8 cellular contexts compared by ENCODE assay signal in genomic region chr1:92484472-92485373, GRCh38.
DNase-seq lines count a peak whose midpoint lies in the region; ATAC-seq and TF ChIP-seq lines count a peak whose summit lies in the region.

No MANE protein-coding gene starts in this region.

- peaks cover 28% of the 10 kb centered on the region for H3K36me3 Mint-ChIP-seq in dendritic cell treated with granulocyte-macrophage colony-stimulating factor and Interleukin-4, amounts not matched to agents 40 ng/mL and 50 ng/mL, for 4 days (ENCODE audit: low read depth)

- peak; percentile 39 for ATAC-seq in stimulated activated naive CD8-positive, alpha-beta T cell treated with anti-CD3 and anti-CD28 coated beads, Interleukin-15, amount 100 ng/mL, for 72 hours

- in situ Hi-C loops in HAP-1 (cut with MboI; ENCODE audit: low sequenced_read_pairs) = no loop called here

- peaks cover 35% of the 10 kb centered on the region for H3K4me1 Mint-ChIP-seq in dendritic cell treated with granulocyte-macrophage colony-stimulating factor and Interleukin-4, amounts not matched to agents 40 ng/mL and 50 ng/mL, for 4 days (ENCODE audit: low read depth)
- peaks cover 44% of the 10 kb centered on the region for H3K4me1 Mint-ChIP-seq in stimulated activated naive CD8-positive, alpha-beta T cell treated with anti-CD3 and anti-CD28 coated beads, Interleukin-15, amount 100 ng/mL, for 72 hours

- intact Hi-C loops in dendritic cell treated with granulocyte-macrophage colony-stimulating factor and Interleukin-4, amounts not matched to agents 40 ng/mL and 50 ng/mL, for 4 days (cut with micrococcal nuclease) = loop anchor here (10.0 kb wide), 1 partner anchor 170 kb away; no protein-coding TSS in a partner anchor

- peak overlapping the region; percentile 82 for H3K27ac Mint-ChIP-seq in dendritic cell treated with granulocyte-macrophage colony-stimulating factor and Interleukin-4, amounts not matched to agents 40 ng/mL and 50 ng/mL, for 4 days
- peak overlapping the region; percentile 94 to 98 for H3K27ac Mint-ChIP-seq in stimulated activated naive CD8-positive, alpha-beta T cell treated with anti-CD3 and anti-CD28 coated beads, Interleukin-15, amount 100 ng/mL, for 72 hours

- peaks cover 48% of the 10 kb centered on the region for H3K27me3 Mint-ChIP-seq in dendritic cell treated with granulocyte-macrophage colony-stimulating factor and Interleukin-4, amounts not matched to agents 40 ng/mL and 50 ng/mL, for 4 days
- H3K27me3 Mint-ChIP-seq in stimulated activated naive CD8-positive, alpha-beta T cell treated with anti-CD3 and anti-CD28 coated beads, Interleukin-15, amount 100 ng/mL, for 72 hours = no peaks in the 10 kb centered on the region

- H3K4me1 ChIP-seq in HAP-1 (peaks cover 13% of the 10 kb centered on the region), muscle layer of duodenum (ENCODE audit: control insufficient read depth in 1 of 2, insufficient read depth in 2 of 2, low read length in 2 of 2) (peaks cover 6 to 65% of the 10 kb centered on the region in 2 donors)

- peak in 1 of 2 experiments; percentile 69 for DNase-seq in HAP-1 (ENCODE audit: low spot score in 2 of 2)
- peak; percentile 80 for DNase-seq in NAMALWA (ENCODE audit: low spot score)
- DNase-seq in activated CD4-positive, alpha-beta T cell treated with anti-CD3 and anti-CD28 coated beads for 1 hour = peak; percentile 40
- DNase-seq in stimulated activated naive CD8-positive, alpha-beta T cell treated with anti-CD3 and anti-CD28 coated beads, Interleukin-15, amount 100 ng/mL, for 72 hours = peak; percentile 84 to 86
- no peak for DNase-seq in GM19240 (ENCODE audit: insufficient read length, low spot score)

- TF ChIP-seq CTCF in GM12874 (IDR thresholded peaks at IDR 0.05; ENCODE audit: insufficient read depth, low read depth, low read length) = peak; percentile 45

- no peaks in the 10 kb centered on the region for H3K9me3 Mint-ChIP-seq in dendritic cell treated with granulocyte-macrophage colony-stimulating factor and Interleukin-4, amounts not matched to agents 40 ng/mL and 50 ng/mL, for 4 days
- H3K9me3 Mint-ChIP-seq in stimulated activated naive CD8-positive, alpha-beta T cell treated with anti-CD3 and anti-CD28 coated beads, Interleukin-15, amount 100 ng/mL, for 72 hours = no peaks in the 10 kb centered on the region

- H3K4me3 Mint-ChIP-seq in dendritic cell treated with granulocyte-macrophage colony-stimulating factor and Interleukin-4, amounts not matched to agents 40 ng/mL and 50 ng/mL, for 4 days = peak overlapping the region; percentile 90
- peak overlapping the region; percentile 93 to 95 for H3K4me3 Mint-ChIP-seq in stimulated activated naive CD8-positive, alpha-beta T cell treated with anti-CD3 and anti-CD28 coated beads, Interleukin-15, amount 100 ng/mL, for 72 hours

- H3K9me3 ChIP-seq in HAP-1 (no peaks in the 10 kb centered on the region), muscle layer of duodenum (ENCODE audit: control insufficient read depth in 1 of 2, low read length in 2 of 2) (no peaks in the 10 kb centered on the region)

- no peak overlapping the region for H3K27ac ChIP-seq in muscle layer of duodenum (ENCODE audit: low read length)

- H3K27me3 ChIP-seq in HAP-1 (ENCODE audit: low read depth) = peaks cover 35% of the 10 kb centered on the region
- H3K27me3 ChIP-seq in muscle layer of duodenum (ENCODE audit: low read depth, low read length) = peaks cover 45% of the 10 kb centered on the region

- peak overlapping the region; percentile 50 for H3K4me3 ChIP-seq in HAP-1
- peak overlapping the region; percentile 56 to 73 for H3K4me3 ChIP-seq in muscle layer of duodenum (ENCODE audit: low read depth in 1 of 2, low read length in 2 of 2)

- H3K36me3 ChIP-seq in HAP-1 (replicated peaks) (no peaks in the 10 kb centered on the region), muscle layer of duodenum (ENCODE audit: control insufficient read depth in 1 of 2, insufficient read depth in 2 of 2, low read length in 2 of 2) (no peaks in the 10 kb centered on the region)
